In genomic region chr17:8376302-8377067, GRCh38 we compare ENCODE assay signal across 7 cellular contexts.
DNase-seq lines count a peak whose midpoint lies in the region; ATAC-seq and TF ChIP-seq lines count a peak whose summit lies in the region.

TSS of gene KRABD2 (minus strand) at chr17:8376704.

- TF ChIP-seq CTCF in WERI-Rb-1 (IDR thresholded peaks at IDR 0.05; ENCODE audit: low read depth, low read length) (peak; percentile 79), breast epithelium (IDR thresholded peaks at IDR 0.05) (peak; percentile 44 to 49 (median 47))

- H3K4me3 ChIP-seq in WERI-Rb-1 (ENCODE audit: low read depth, low read length), result peak within 1 kb of the TSS; percentile 84
- peak within 1 kb of the TSS; percentile 53 to 74 (median 71) for H3K4me3 ChIP-seq in breast epithelium
- H3K4me3 ChIP-seq in skin epidermis, result peak within 1 kb of the TSS; percentile 47 to 72 (median 65)

- ATAC-seq in GM18498 (IDR thresholded peaks at IDR 0.05; ENCODE audit: unreplicated experiment), result peak; percentile 92
- ATAC-seq in HG02970 (IDR thresholded peaks at IDR 0.05; ENCODE audit: low FRiP score, unreplicated experiment), result peak; percentile 86

- peak; percentile 93 for DNase-seq in NCI-H2171 (lab: John Stamatoyannopoulos, UW)
- DNase-seq in WERI-Rb-1, result peak; percentile 96
- peak; percentile 79 to 92 for DNase-seq in breast epithelium (ENCODE audit: low spot score in 2 of 2)
- peak; percentile 98 for DNase-seq in iPS-NIHi11 (ENCODE audit: low spot score)

- peaks cover 48% of the 10 kb centered on the region for H3K36me3 ChIP-seq in WERI-Rb-1
- no peaks in the 10 kb centered on the region for H3K36me3 ChIP-seq in breast epithelium

- H3K27me3 ChIP-seq in WERI-Rb-1 (ENCODE audit: insufficient read depth, low read depth, severe bottlenecking) (no peaks in the 10 kb centered on the region), breast epithelium (no peaks in the 10 kb centered on the region)

- intact Hi-C loops in breast epithelium (cut with DNase I; ENCODE audit: low total_unique reads), result no loop called here

- TF ChIP-seq POLR2A in breast epithelium (IDR thresholded peaks at IDR 0.05), result peak; percentile 78

- H3K9me3 ChIP-seq in WERI-Rb-1 (ENCODE audit: severe bottlenecking) (no peaks in the 10 kb centered on the region), breast epithelium (no peaks in the 10 kb centered on the region)

- H3K27ac ChIP-seq in WERI-Rb-1, result peak within 1 kb of the TSS; percentile 90
- peak within 1 kb of the TSS; percentile 82 to 93 for H3K27ac ChIP-seq in breast epithelium
- H3K27ac ChIP-seq in skin epidermis, result peak within 1 kb of the TSS in 20 of 21 experiments; percentile 68 to 96 (median 88)

- H3K4me1 ChIP-seq in breast epithelium, result peaks cover 2 to 10% of the 10 kb centered on the region in 2 donors

Comparison
In these comparisons a context has a peak if more than half of its experiments do, and no peak if none do; other contexts are left out.
1. Peak in every context shown above with its lines: DNase-seq, ATAC-seq, H3K4me3 ChIP-seq and H3K27ac ChIP-seq.